In genomic region chr3:135191690-135192089, GRCh38 we compare ENCODE assay signal across 33 cellular contexts.
"Had no signal": no experiment of that assay in that cellular context is flagged by ENCODE, and none has a peak within 500 bp of the region (broad histone marks: within the 10 kb centered on the region; RNA-seq: fewer than 3 reads in every experiment).

No MANE protein-coding gene starts in this region.

- H3K4me1 ChIP-seq: adrenal gland, body of pancreas, breast epithelium, Peyer's patch, SJSA1 had no signal

- H3K36me3 ChIP-seq: adrenal gland, breast epithelium, Peyer's patch, SJSA1 had no signal

- H3K27me3 ChIP-seq: adrenal gland, body of pancreas, breast epithelium, Peyer's patch, SJSA1 had no signal

- H3K36me3 Mint-ChIP-seq: activated CD4-positive, alpha-beta memory T cell treated with anti-CD3 and anti-CD28 coated beads for 36 hours; activated naive CD4-positive, alpha-beta T cell treated with anti-CD3 and anti-CD28 coated beads, Interleukin-2, amount 50 U/mL, for 72 hours had no signal

- H3K9ac ChIP-seq: SK-N-SH had no signal

- H3K4me3 Mint-ChIP-seq: activated B cell treated with CpG ODN at 0.5 μM for 24 hours; activated CD4-positive, alpha-beta memory T cell treated with anti-CD3 and anti-CD28 coated beads for 36 hours; activated naive CD4-positive, alpha-beta T cell treated with anti-CD3 and anti-CD28 coated beads for 36 hours; activated T-cell treated with anti-CD3 and anti-CD28 coated beads, Interleukin-2, amount 50 U/mL, for 4 hours; activated T-helper 1 cell treated with anti-CD3 and anti-CD28 coated beads, Interleukin-12 subunit alpha, Interleukin-12 subunit beta, Interleukin-2, Interleukin-4 antibody, amounts not matched to agents 30 ng/mL and 10 ng/mL and 1 ng/mL, durations not matched to agents 14 hours and 24 hours and 36 hours; T-helper 1 cell treated with Interleukin-12 subunit alpha and Interleukin-12 subunit beta and Interleukin-4 antibody, amounts not matched to agents 30 μg/mL and 1 μg/mL, for 36 hours; T-helper 2 cell treated with Interferon-gamma antibody and Interleukin-4, amounts not matched to agents 5 μg/mL and 100 μg/mL, for 36 hours had no signal

- ATAC-seq: activated naive CD4-positive, alpha-beta T cell treated with anti-CD3 and anti-CD28 coated beads, Interleukin-2, amount 50 U/mL, for 72 hours; activated T-cell treated with anti-CD3 and anti-CD28 coated beads, Interleukin-2, amount 50 U/mL, for 4 hours; body of pancreas; PC-3 had no signal

- H3K4me1 Mint-ChIP-seq: activated B cell treated with CpG ODN at 0.5 μM for 24 hours had no signal

- H3K27ac ChIP-seq: adrenal gland, body of pancreas, breast epithelium, Peyer's patch, SJSA1 had no signal

- DNase-seq: activated B cell treated with CpG ODN at 0.5 μM for 24 hours; activated CD4-positive, alpha-beta memory T cell treated with anti-CD3 and anti-CD28 coated beads for 36 hours; activated CD4-positive, alpha-beta T cell treated with anti-CD3 and anti-CD28 coated beads for 4 hours; activated CD4-positive, alpha-beta T cell treated with anti-CD3 and anti-CD28 coated beads, Interleukin-2, amount 50 U/mL, for 1 hour; activated CD4-positive, CD25-positive, alpha-beta regulatory T cell treated with anti-CD3 and anti-CD28 coated beads, Interleukin-2, amount 50 U/mL, for 72 hours; activated CD8-positive, alpha-beta memory T cell treated with anti-CD3 and anti-CD28 coated beads, Interleukin-2, amount 50 U/mL, for 4 hours; activated gamma-delta T cell treated with Interleukin-2 at 50 U/mL for 16 hours; activated naive CD4-positive, alpha-beta T cell treated with anti-CD3 and anti-CD28 coated beads for 36 hours; activated T-cell treated with anti-CD3 and anti-CD28 coated beads for 4 hours; activated T-cell treated with anti-CD3 and anti-CD28 coated beads, Interleukin-2, amount 50 U/mL, for 4 hours; adrenal gland; body of pancreas; Kasumi-1; MM.1S; MV-4-11; NCI-H1092; NCI-H1436 treated with DMSO at 0.1 percent for 48 hours; NCI-H1694 treated with DMSO at 0.1 percent for 48 hours; NCI-H2029; NCI-H345; NCI-H748 treated with DMSO at 0.1 percent for 48 hours; NK-92 treated with Interleukin-12 subunit alpha and Interleukin-12 subunit beta, amount 100 ng/mL, for 24 hours; PC-3; Peyer's patch; RPMI8226; SHP77 treated with DMSO at 0.1 percent for 48 hours; SK-N-SH had no signal

- H3K27me3 Mint-ChIP-seq: activated B cell treated with CpG ODN at 0.5 μM for 24 hours; activated CD4-positive, alpha-beta memory T cell treated with anti-CD3 and anti-CD28 coated beads for 36 hours had no signal

- H3K27ac Mint-ChIP-seq: activated B cell treated with CpG ODN at 0.5 μM for 24 hours; activated CD4-positive, alpha-beta memory T cell treated with anti-CD3 and anti-CD28 coated beads for 36 hours; activated naive CD4-positive, alpha-beta T cell treated with anti-CD3 and anti-CD28 coated beads for 36 hours; activated naive CD4-positive, alpha-beta T cell treated with anti-CD3 and anti-CD28 coated beads, Interleukin-2, amount 50 U/mL, for 72 hours; activated T-helper 1 cell treated with anti-CD3 and anti-CD28 coated beads, Interleukin-12 subunit alpha, Interleukin-12 subunit beta, Interleukin-2, Interleukin-4 antibody, amounts not matched to agents 30 ng/mL and 10 ng/mL and 1 ng/mL, durations not matched to agents 14 hours and 24 hours and 36 hours; T-helper 1 cell treated with Interleukin-12 subunit alpha and Interleukin-12 subunit beta and Interleukin-4 antibody, amounts not matched to agents 30 μg/mL and 1 μg/mL, for 36 hours; T-helper 2 cell treated with Interferon-gamma antibody and Interleukin-4, amounts not matched to agents 5 μg/mL and 100 μg/mL, for 36 hours had no signal

- H3K9me3 Mint-ChIP-seq: activated naive CD4-positive, alpha-beta T cell treated with anti-CD3 and anti-CD28 coated beads for 36 hours; activated T-cell treated with anti-CD3 and anti-CD28 coated beads, Interleukin-2, amount 50 U/mL, for 4 hours; T-helper 2 cell treated with Interferon-gamma antibody and Interleukin-4, amounts not matched to agents 5 μg/mL and 100 μg/mL, for 36 hours had no signal

- H3K9me3 ChIP-seq: adrenal gland, body of pancreas, breast epithelium, Peyer's patch, SJSA1, SK-N-SH had no signal

- H3K4me3 ChIP-seq: adrenal gland, body of pancreas, breast epithelium, Peyer's patch, SJSA1 had no signal
